Comparison of ENCODE assay signal across 3 cellular contexts in the genomic region with DNA sequence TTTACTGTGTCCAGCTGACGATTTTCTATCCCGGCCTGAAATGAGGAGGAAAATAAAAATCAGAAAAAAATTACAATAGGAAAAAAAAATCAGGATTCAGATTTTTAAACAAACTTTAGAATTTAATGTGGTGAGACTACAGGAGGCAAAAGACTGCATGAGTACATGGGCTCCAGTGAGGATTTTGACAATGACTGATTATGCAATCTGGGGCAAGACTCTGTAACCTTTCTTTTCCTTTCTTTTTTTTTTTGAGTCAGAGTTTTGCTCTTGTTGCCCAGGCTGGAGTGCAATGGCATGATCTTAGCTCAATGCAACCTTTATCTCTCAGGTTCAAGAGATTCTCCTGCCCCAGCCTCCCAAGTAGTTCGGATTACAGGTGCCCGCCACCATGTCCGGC.
TF ChIP-seq lines count a peak whose summit lies in the region.

No MANE protein-coding gene starts in this region.

TF ChIP-seq in K562, 482 proteins besides CTCF, POLR2A, EP300 and RAD21 (continues in another document):
- TF ChIP-seq, protein P1, sequence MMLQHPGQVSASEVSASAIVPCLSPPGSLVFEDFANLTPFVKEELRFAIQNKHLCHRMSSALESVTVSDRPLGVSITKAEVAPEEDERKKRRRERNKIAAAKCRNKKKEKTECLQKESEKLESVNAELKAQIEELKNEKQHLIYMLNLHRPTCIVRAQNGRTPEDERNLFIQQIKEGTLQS (IDR thresholded peaks at IDR 0.05), result peak; percentile 67; the same call in 1 of the 2 replicates
- TF ChIP-seq, protein P1 (CRISPR knock-in tag; conservative IDR thresholded peaks at IDR 0.05), result no peak
- no peak for TF ChIP-seq POLR3G (IDR thresholded peaks at IDR 0.05; ENCODE audit: extremely low read depth, insufficient read length, insufficient replicate concordance)
- peak; percentile 63 for TF ChIP-seq CEBPG (CRISPR knock-in tag; IDR thresholded peaks at IDR 0.05)
- peak; percentile 78 to 92 for TF ChIP-seq CEBPG (tag; conservative IDR thresholded peaks at IDR 0.05 in 1 of 2, IDR thresholded peaks at IDR 0.05 in 1 of 2)
- no peak for TF ChIP-seq HSF4 (CRISPR knock-in tag; IDR thresholded peaks at IDR 0.05; ENCODE audit: borderline replicate concordance)
- TF ChIP-seq, protein P2, sequence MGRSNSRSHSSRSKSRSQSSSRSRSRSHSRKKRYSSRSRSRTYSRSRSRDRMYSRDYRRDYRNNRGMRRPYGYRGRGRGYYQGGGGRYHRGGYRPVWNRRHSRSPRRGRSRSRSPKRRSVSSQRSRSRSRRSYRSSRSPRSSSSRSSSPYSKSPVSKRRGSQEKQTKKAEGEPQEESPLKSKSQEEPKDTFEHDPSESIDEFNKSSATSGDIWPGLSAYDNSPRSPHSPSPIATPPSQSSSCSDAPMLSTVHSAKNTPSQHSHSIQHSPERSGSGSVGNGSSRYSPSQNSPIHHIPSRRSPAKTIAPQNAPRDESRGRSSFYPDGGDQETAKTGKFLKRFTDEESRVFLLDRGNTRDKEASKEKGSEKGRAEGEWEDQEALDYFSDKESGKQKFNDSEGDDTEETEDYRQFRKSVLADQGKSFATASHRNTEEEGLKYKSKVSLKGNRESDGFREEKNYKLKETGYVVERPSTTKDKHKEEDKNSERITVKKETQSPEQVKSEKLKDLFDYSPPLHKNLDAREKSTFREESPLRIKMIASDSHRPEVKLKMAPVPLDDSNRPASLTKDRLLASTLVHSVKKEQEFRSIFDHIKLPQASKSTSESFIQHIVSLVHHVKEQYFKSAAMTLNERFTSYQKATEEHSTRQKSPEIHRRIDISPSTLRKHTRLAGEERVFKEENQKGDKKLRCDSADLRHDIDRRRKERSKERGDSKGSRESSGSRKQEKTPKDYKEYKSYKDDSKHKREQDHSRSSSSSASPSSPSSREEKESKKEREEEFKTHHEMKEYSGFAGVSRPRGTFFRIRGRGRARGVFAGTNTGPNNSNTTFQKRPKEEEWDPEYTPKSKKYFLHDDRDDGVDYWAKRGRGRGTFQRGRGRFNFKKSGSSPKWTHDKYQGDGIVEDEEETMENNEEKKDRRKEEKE (IDR thresholded peaks at IDR 0.05; ENCODE audit: borderline replicate concordance in 1 of 2, control insufficient read depth in 1 of 2, low read depth in 2 of 2, low read length in 1 of 2), result no peak
- TF ChIP-seq COPS2 (conservative IDR thresholded peaks at IDR 0.05), result no peak
- TF ChIP-seq PPARD (CRISPR knock-in tag; IDR thresholded peaks at IDR 0.05), result no peak
- TF ChIP-seq MEIS2 (IDR thresholded peaks at IDR 0.05; ENCODE audit: partially characterized antibody), result peak; percentile 16
- peak in 1 of 2 experiments; percentile 26; a peak in 2 of 4 replicates for TF ChIP-seq TRIM24 (IDR thresholded peaks at IDR 0.05)
- TF ChIP-seq, protein P3, sequence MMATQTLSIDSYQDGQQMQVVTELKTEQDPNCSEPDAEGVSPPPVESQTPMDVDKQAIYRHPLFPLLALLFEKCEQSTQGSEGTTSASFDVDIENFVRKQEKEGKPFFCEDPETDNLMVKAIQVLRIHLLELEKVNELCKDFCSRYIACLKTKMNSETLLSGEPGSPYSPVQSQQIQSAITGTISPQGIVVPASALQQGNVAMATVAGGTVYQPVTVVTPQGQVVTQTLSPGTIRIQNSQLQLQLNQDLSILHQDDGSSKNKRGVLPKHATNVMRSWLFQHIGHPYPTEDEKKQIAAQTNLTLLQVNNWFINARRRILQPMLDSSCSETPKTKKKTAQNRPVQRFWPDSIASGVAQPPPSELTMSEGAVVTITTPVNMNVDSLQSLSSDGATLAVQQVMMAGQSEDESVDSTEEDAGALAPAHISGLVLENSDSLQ (IDR thresholded peaks at IDR 0.05), result 0 out of 2 replicates have a peak, but pooled peaks have one; percentile 15
- TF ChIP-seq, protein P4, sequence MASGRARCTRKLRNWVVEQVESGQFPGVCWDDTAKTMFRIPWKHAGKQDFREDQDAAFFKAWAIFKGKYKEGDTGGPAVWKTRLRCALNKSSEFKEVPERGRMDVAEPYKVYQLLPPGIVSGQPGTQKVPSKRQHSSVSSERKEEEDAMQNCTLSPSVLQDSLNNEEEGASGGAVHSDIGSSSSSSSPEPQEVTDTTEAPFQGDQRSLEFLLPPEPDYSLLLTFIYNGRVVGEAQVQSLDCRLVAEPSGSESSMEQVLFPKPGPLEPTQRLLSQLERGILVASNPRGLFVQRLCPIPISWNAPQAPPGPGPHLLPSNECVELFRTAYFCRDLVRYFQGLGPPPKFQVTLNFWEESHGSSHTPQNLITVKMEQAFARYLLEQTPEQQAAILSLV (tag; IDR thresholded peaks at IDR 0.05), result no peak
- TF ChIP-seq CEBPB (tag; IDR thresholded peaks at IDR 0.05), result peak; percentile 61

TF ChIP-seq in GM12891, 5 proteins besides CTCF, POLR2A, EP300 and RAD21:
- TF ChIP-seq TAF1 (IDR thresholded peaks at IDR 0.05; ENCODE audit: low read depth, low read length) (no peak), PAX5 (IDR thresholded peaks at IDR 0.05; ENCODE audit: insufficient read depth, low read length, severe bottlenecking) (no peak), POLR2AphosphoS5 (IDR thresholded peaks at IDR 0.05; ENCODE audit: low read depth, low read length) (no peak), SPI1 (IDR thresholded peaks at IDR 0.05; ENCODE audit: low read depth, low read length) (no peak), POU2F2 (IDR thresholded peaks at IDR 0.05; ENCODE audit: low read depth, low read length) (no peak)

TF ChIP-seq in HepG2, 621 proteins besides CTCF, POLR2A, EP300 and RAD21:
- TF ChIP-seq MYC (CRISPR knock-in tag; IDR thresholded peaks at IDR 0.05; ENCODE audit: borderline replicate concordance), result no peak
- TF ChIP-seq PAF1 (CRISPR knock-in tag; IDR thresholded peaks at IDR 0.05), result no peak
- no peak for TF ChIP-seq PHB2 (IDR thresholded peaks at IDR 0.05; ENCODE audit: partially characterized antibody)
- TF ChIP-seq RBAK (CRISPR knock-in tag; IDR thresholded peaks at IDR 0.05), result no peak
- no peak for TF ChIP-seq SPEN (CRISPR knock-in tag; IDR thresholded peaks at IDR 0.05; ENCODE audit: low read depth)
- TF ChIP-seq, protein P5, sequence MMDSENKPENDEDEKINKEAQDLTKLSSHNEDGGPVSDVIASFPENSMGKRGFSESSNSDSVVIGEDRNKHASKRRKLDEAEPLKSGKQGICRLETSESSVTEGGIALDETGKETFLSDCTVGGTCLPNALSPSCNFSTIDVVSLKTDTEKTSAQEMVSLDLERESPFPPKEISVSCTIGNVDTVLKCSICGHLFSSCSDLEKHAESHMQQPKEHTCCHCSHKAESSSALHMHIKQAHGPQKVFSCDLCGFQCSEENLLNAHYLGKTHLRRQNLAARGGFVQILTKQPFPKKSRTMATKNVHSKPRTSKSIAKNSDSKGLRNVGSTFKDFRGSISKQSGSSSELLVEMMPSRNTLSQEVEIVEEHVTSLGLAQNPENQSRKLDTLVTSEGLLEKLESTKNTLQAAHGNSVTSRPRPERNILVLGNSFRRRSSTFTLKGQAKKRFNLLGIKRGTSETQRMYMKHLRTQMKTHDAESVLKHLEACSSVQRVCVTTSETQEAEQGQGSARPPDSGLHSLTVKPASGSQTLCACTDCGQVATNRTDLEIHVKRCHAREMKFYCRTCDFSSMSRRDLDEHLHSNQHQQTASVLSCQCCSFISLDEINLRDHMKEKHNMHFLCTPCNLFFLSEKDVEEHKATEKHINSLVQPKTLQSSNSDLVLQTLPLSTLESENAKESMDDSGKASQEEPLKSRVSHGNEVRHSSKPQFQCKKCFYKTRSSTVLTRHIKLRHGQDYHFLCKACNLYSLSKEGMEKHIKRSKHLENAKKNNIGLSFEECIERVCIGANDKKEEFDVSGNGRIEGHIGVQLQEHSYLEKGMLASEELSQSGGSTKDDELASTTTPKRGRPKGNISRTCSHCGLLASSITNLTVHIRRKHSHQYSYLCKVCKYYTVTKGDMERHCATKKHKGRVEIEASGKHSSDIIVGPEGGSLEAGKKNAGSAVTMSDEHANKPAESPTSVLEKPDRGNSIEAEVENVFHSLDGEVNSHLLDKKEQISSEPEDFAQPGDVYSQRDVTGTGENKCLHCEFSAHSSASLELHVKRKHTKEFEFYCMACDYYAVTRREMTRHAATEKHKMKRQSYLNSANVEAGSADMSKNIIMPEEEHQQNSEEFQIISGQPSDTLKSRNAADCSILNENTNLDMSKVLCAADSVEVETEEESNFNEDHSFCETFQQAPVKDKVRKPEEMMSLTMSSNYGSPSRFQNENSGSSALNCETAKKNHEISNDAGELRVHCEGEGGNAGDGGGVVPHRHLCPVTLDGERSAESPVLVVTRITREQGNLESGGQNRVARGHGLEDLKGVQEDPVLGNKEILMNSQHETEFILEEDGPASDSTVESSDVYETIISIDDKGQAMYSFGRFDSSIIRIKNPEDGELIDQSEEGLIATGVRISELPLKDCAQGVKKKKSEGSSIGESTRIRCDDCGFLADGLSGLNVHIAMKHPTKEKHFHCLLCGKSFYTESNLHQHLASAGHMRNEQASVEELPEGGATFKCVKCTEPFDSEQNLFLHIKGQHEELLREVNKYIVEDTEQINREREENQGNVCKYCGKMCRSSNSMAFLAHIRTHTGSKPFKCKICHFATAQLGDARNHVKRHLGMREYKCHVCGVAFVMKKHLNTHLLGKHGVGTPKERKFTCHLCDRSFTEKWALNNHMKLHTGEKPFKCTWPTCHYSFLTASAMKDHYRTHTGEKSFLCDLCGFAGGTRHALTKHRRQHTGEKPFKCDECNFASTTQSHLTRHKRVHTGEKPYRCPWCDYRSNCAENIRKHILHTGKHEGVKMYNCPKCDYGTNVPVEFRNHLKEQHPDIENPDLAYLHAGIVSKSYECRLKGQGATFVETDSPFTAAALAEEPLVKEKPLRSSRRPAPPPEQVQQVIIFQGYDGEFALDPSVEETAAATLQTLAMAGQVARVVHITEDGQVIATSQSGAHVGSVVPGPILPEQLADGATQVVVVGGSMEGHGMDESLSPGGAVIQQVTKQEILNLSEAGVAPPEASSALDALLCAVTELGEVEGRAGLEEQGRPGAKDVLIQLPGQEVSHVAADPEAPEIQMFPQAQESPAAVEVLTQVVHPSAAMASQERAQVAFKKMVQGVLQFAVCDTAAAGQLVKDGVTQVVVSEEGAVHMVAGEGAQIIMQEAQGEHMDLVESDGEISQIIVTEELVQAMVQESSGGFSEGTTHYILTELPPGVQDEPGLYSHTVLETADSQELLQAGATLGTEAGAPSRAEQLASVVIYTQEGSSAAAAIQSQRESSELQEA (CRISPR knock-in tag; IDR thresholded peaks at IDR 0.05; ENCODE audit: not compliant biosample characterization), result no peak
- no peak for TF ChIP-seq CENPT (CRISPR knock-in tag; IDR thresholded peaks at IDR 0.05; ENCODE audit: low read depth)
- TF ChIP-seq, protein P6, sequence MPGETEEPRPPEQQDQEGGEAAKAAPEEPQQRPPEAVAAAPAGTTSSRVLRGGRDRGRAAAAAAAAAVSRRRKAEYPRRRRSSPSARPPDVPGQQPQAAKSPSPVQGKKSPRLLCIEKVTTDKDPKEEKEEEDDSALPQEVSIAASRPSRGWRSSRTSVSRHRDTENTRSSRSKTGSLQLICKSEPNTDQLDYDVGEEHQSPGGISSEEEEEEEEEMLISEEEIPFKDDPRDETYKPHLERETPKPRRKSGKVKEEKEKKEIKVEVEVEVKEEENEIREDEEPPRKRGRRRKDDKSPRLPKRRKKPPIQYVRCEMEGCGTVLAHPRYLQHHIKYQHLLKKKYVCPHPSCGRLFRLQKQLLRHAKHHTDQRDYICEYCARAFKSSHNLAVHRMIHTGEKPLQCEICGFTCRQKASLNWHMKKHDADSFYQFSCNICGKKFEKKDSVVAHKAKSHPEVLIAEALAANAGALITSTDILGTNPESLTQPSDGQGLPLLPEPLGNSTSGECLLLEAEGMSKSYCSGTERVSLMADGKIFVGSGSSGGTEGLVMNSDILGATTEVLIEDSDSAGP (CRISPR knock-in tag; IDR thresholded peaks at IDR 0.05; ENCODE audit: borderline replicate concordance), result no peak
- no peak for TF ChIP-seq ZBTB7B (CRISPR knock-in tag; IDR thresholded peaks at IDR 0.05)
- TF ChIP-seq, protein P7, sequence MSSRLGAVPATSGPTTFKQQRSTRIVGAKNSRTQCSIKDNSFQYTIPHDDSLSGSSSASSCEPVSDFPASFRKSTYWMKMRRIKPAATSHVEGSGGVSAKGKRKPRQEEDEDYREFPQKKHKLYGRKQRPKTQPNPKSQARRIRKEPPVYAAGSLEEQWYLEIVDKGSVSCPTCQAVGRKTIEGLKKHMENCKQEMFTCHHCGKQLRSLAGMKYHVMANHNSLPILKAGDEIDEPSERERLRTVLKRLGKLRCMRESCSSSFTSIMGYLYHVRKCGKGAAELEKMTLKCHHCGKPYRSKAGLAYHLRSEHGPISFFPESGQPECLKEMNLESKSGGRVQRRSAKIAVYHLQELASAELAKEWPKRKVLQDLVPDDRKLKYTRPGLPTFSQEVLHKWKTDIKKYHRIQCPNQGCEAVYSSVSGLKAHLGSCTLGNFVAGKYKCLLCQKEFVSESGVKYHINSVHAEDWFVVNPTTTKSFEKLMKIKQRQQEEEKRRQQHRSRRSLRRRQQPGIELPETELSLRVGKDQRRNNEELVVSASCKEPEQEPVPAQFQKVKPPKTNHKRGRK (CRISPR knock-in tag; IDR thresholded peaks at IDR 0.05), result no peak
- no peak for TF ChIP-seq ZNF501 (CRISPR knock-in tag; IDR thresholded peaks at IDR 0.05)
- TF ChIP-seq ZNF652 (CRISPR knock-in tag; IDR thresholded peaks at IDR 0.05; ENCODE audit: borderline replicate concordance, low read depth), result no peak
- no peak for TF ChIP-seq CHD2 (IDR thresholded peaks at IDR 0.05; ENCODE audit: low read depth, low read length)
- TF ChIP-seq KMT2A (CRISPR knock-in tag; IDR thresholded peaks at IDR 0.05), result no peak
- TF ChIP-seq, protein P8, sequence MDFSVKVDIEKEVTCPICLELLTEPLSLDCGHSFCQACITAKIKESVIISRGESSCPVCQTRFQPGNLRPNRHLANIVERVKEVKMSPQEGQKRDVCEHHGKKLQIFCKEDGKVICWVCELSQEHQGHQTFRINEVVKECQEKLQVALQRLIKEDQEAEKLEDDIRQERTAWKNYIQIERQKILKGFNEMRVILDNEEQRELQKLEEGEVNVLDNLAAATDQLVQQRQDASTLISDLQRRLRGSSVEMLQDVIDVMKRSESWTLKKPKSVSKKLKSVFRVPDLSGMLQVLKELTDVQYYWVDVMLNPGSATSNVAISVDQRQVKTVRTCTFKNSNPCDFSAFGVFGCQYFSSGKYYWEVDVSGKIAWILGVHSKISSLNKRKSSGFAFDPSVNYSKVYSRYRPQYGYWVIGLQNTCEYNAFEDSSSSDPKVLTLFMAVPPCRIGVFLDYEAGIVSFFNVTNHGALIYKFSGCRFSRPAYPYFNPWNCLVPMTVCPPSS (IDR thresholded peaks at IDR 0.05), result no peak
